10 cellular contexts compared by ENCODE assay signal in genomic region chr1:204075890-204076837, GRCh38. TPM values are rescaled to one million over a fixed set of nuclear protein-coding genes. Genes with fewer than 3 reads are reported as not detected.
DNase-seq lines count a peak whose midpoint lies in the region; ATAC-seq and TF ChIP-seq lines count a peak whose summit lies in the region.
"Had no signal": no experiment of that assay in that cellular context is flagged by ENCODE, and none has a peak within 500 bp of the region (broad histone marks: within the 10 kb centered on the region; RNA-seq: fewer than 3 reads in every experiment).

No MANE protein-coding gene starts in this region.

- no peak for ATAC-seq in thoracic aorta (ENCODE audit: insufficient number of reproducible peaks, low FRiP score, low read depth)

- DNase-seq in NT2/D1 (ENCODE audit: low read depth, low spot score) (no peak), dorsolateral prefrontal cortex (peak in 1 of 10 donors; percentile 26), mesenteric fat pad (ENCODE audit: low spot score) (peak; percentile 39), thoracic aorta (ENCODE audit: low spot score) (no peak), midbrain (lab: John Stamatoyannopoulos, UW) (no peak), SIG-M5 (lab: John Stamatoyannopoulos, UW) (no peak), NCI-H345 treated with DMSO at 0.1 percent for 48 hours (lab: John Stamatoyannopoulos, UW; ENCODE audit: unreplicated experiment) (no peak)
- DNase-seq: DMS79; NCI-H69; stimulated activated CD4-positive, alpha-beta T cell treated with anti-CD3 and anti-CD28 coated beads, Interleukin-4, amount 100 ng/mL, for 1 hour had no signal

- intact Hi-C loops in dorsolateral prefrontal cortex (cut with DNase I) = loop anchor here in 1 of 2 donors (10.0 kb wide), 1 partner anchor 289 kb away; no protein-coding TSS in a partner anchor

- H3K36me3 ChIP-seq in NT2/D1 (ENCODE audit: insufficient read depth, insufficient read length, low read length) = peaks cover 7% of the 10 kb centered on the region
- H3K36me3 ChIP-seq in thoracic aorta = no peaks in the 10 kb centered on the region

- H3K4me1 ChIP-seq in NT2/D1 (ENCODE audit: insufficient read depth, insufficient read length) (peaks cover 17% of the 10 kb centered on the region), thoracic aorta (ENCODE audit: control insufficient read depth in 1 of 2, low read depth in 2 of 2) (peaks cover 18 to 68% of the 10 kb centered on the region in 2 donors)

- H3K27me3 ChIP-seq in NT2/D1 (ENCODE audit: insufficient read depth, insufficient read length) (peaks cover 24% of the 10 kb centered on the region), dorsolateral prefrontal cortex (no peaks in the 10 kb centered on the region), thoracic aorta (replicated peaks; ENCODE audit: insufficient read depth) (no peaks in the 10 kb centered on the region)

- H3K9me3 ChIP-seq in NT2/D1 (ENCODE audit: insufficient read depth, low read length) = no peaks in the 10 kb centered on the region
- H3K9me3 ChIP-seq in thoracic aorta = no peaks in the 10 kb centered on the region

- TF ChIP-seq CTCF in dorsolateral prefrontal cortex (IDR thresholded peaks at IDR 0.05 in 54 of 56, conservative IDR thresholded peaks at IDR 0.05 in 2 of 56; ENCODE audit: low read depth in 1 of 56, partially characterized antibody in 56 of 56) = no peak
- TF ChIP-seq CTCF in thoracic aorta (IDR thresholded peaks at IDR 0.05) = no peak

- H3K4me3 ChIP-seq in NT2/D1 (ENCODE audit: insufficient read length, low read depth) (no peak overlapping the region), dorsolateral prefrontal cortex (peak overlapping the region in 32 of 59 donors; percentile 61 to 86 (median 78)), thoracic aorta (peak overlapping the region; percentile 84)

- H3K9ac ChIP-seq in NT2/D1 (ENCODE audit: insufficient read length, low read depth) = peak overlapping the region; percentile 99

- H3K27ac ChIP-seq in dorsolateral prefrontal cortex (peak overlapping the region in 24 of 59 donors; percentile 10 to 92 (median 82)), thoracic aorta (no peak overlapping the region)

RNA-seq across cellular contexts. Expression of gene SOX13, which starts 3.2 kb away (rescaled TPM):
- total RNA-seq in dorsolateral prefrontal cortex = 10 to 100 TPM; 13.7 to 62.1 (median 24.8) TPM
- total RNA-seq in mesenteric fat pad = 33.1 TPM
- total RNA-seq in thoracic aorta = 10 to 100 TPM; 27.2 to 33.2 TPM
